In the genomic region with DNA sequence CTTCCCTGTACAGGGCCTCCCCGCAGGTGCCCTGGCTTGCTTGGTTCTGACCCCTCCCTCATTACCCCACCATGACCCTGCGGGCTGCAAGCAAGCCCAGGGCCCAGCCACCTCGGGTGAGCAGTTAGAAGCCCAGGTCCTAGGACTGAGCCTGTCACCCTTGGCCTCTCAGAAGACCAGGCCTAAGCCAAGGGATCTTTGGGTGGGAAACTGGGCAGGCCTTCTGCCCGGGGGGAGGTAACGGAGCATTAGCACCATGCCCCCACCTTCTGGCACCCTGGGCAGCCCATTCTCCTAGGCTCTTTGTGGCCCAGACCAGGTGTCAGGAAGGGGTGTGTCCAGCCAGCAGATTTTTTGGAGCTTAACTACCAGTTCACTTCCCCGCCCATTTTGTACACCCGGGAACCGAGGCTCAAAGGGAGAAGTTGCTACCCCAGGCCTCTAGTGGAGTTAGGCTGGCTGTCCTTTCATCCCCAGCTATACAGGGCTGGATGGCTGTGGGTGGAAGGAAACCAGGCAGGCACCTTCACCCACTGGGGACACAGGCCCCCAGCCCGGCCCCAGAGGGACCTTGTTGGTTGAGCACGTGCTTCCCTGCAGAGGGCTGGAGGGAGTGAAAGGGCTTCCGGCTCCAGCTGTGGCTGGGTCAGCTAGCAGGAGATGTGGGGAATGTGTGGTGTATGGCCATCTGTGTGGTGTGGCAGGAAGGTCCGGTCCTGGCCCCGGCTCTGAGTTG, we compare ENCODE assay signal across 8 cellular contexts. TPM values are rescaled to one million over a fixed set of nuclear protein-coding genes. Genes with fewer than 3 reads are reported as not detected.
DNase-seq lines count a peak whose midpoint lies in the region; TF ChIP-seq lines count a peak whose summit lies in the region.

No MANE protein-coding gene starts in this region.

- peak overlapping the region; percentile 99 for H3K9ac ChIP-seq in Karpas-422 (ENCODE audit: low read length)
- peak overlapping the region; percentile 74 to 84 (median 81) for H3K9ac ChIP-seq in skeletal muscle tissue (ENCODE audit: low read depth in 1 of 3, low read length in 3 of 3)

- intact Hi-C loops in activated T-helper 1 cell treated with anti-CD3 and anti-CD28 coated beads, Interleukin-12 subunit alpha, Interleukin-12 subunit beta, Interleukin-2, Interleukin-4 antibody, amounts not matched to agents 30 ng/mL and 10 ng/mL and 1 ng/mL, durations not matched to agents 14 hours and 24 hours and 36 hours (cut with micrococcal nuclease): loop anchor here (1.0 to 10.0 kb wide), 4 partner anchors 109 to 842 kb away; partner anchors contain the start of genes CLK3, COX5A, MPI and SNUPN

- no peak overlapping the region for H2AFZ ChIP-seq in Karpas-422 (ENCODE audit: low read length)

- H3K79me2 ChIP-seq in Karpas-422 (ENCODE audit: low read length): peaks cover 28% of the 10 kb centered on the region

- DNase-seq in EL (peak; percentile 60), Karpas-422 (peak; percentile 97), right atrium auricular region (ENCODE audit: low spot score) (no peak), NCI-H1105 (lab: John Stamatoyannopoulos, UW) (no peak), NCI-H748 treated with DMSO at 0.1 percent for 48 hours (lab: John Stamatoyannopoulos, UW) (no peak), DMS153 treated with DMSO at 0.1 percent for 48 hours (lab: John Stamatoyannopoulos, UW; ENCODE audit: unreplicated experiment) (no peak)
- DNase-seq in activated T-helper 1 cell treated with anti-CD3 and anti-CD28 coated beads, Interleukin-12 subunit alpha, Interleukin-12 subunit beta, Interleukin-2, Interleukin-4 antibody, amounts not matched to agents 30 ng/mL and 10 ng/mL and 1 ng/mL, durations not matched to agents 14 hours and 24 hours and 36 hours (ENCODE audit: low spot score): no peak

- peak overlapping the region; percentile 86 for H3K4me3 Mint-ChIP-seq in activated T-helper 1 cell treated with anti-CD3 and anti-CD28 coated beads, Interleukin-12 subunit alpha, Interleukin-12 subunit beta, Interleukin-2, Interleukin-4 antibody, amounts not matched to agents 30 ng/mL and 10 ng/mL and 1 ng/mL, durations not matched to agents 14 hours and 24 hours and 36 hours

- peaks cover 29% of the 10 kb centered on the region for H3K36me3 Mint-ChIP-seq in activated T-helper 1 cell treated with anti-CD3 and anti-CD28 coated beads, Interleukin-12 subunit alpha, Interleukin-12 subunit beta, Interleukin-2, Interleukin-4 antibody, amounts not matched to agents 30 ng/mL and 10 ng/mL and 1 ng/mL, durations not matched to agents 14 hours and 24 hours and 36 hours (ENCODE audit: low read depth)

- H3K9me3 ChIP-seq in Karpas-422 (ENCODE audit: low read length) (no peaks in the 10 kb centered on the region), right atrium auricular region (no peaks in the 10 kb centered on the region), skeletal muscle tissue (ENCODE audit: control insufficient read depth in 3 of 3, low read length in 3 of 3) (no peaks in the 10 kb centered on the region)

- H3K27me3 ChIP-seq in Karpas-422 (ENCODE audit: low read length) (no peaks in the 10 kb centered on the region), right atrium auricular region (no peaks in the 10 kb centered on the region), skeletal muscle tissue (ENCODE audit: control insufficient read depth in 3 of 3, insufficient read depth in 3 of 3, low read length in 3 of 3) (no peaks in the 10 kb centered on the region)

- peaks cover 90% of the 10 kb centered on the region for H3K4me1 ChIP-seq in Karpas-422 (ENCODE audit: low read length)
- H3K4me1 ChIP-seq in right atrium auricular region: peaks cover 0 to 77% of the 10 kb centered on the region in 2 donors
- peaks cover 64 to 77% (median 70%) of the 10 kb centered on the region in 3 donors for H3K4me1 ChIP-seq in skeletal muscle tissue (ENCODE audit: control insufficient read depth in 3 of 3, insufficient read depth in 3 of 3, low read length in 3 of 3)

- no peaks in the 10 kb centered on the region; the same call in 1 of the 2 replicates for H4K20me1 ChIP-seq in Karpas-422 (ENCODE audit: insufficient read depth, low read depth, low read length)

- H3K9me3 Mint-ChIP-seq in activated T-helper 1 cell treated with anti-CD3 and anti-CD28 coated beads, Interleukin-12 subunit alpha, Interleukin-12 subunit beta, Interleukin-2, Interleukin-4 antibody, amounts not matched to agents 30 ng/mL and 10 ng/mL and 1 ng/mL, durations not matched to agents 14 hours and 24 hours and 36 hours: no peaks in the 10 kb centered on the region

- no peaks in the 10 kb centered on the region for H3K9me2 ChIP-seq in Karpas-422 (replicated peaks; ENCODE audit: insufficient read depth, low read length)

- H3K27ac ChIP-seq in Karpas-422 (ENCODE audit: low read length) (peak overlapping the region; percentile 100), right atrium auricular region (peak overlapping the region; percentile 91 to 92), skeletal muscle tissue (ENCODE audit: low read depth, low read length) (peak overlapping the region; percentile 68)

- peak overlapping the region; percentile 94 for H3K4me3 ChIP-seq in Karpas-422 (ENCODE audit: low read length)
- H3K4me3 ChIP-seq in right atrium auricular region: peak overlapping the region; percentile 69 to 80
- H3K4me3 ChIP-seq in skeletal muscle tissue (ENCODE audit: low read length in 3 of 3): peak overlapping the region; percentile 86 to 89 (median 88)

- no peaks in the 10 kb centered on the region for H3K27me3 Mint-ChIP-seq in activated T-helper 1 cell treated with anti-CD3 and anti-CD28 coated beads, Interleukin-12 subunit alpha, Interleukin-12 subunit beta, Interleukin-2, Interleukin-4 antibody, amounts not matched to agents 30 ng/mL and 10 ng/mL and 1 ng/mL, durations not matched to agents 14 hours and 24 hours and 36 hours (ENCODE audit: insufficient read depth)

- peak overlapping the region; percentile 92 for H3K4me2 ChIP-seq in Karpas-422 (ENCODE audit: low read depth, low read length, poor library complexity, severe bottlenecking)

- peaks cover 60% of the 10 kb centered on the region for H3K4me1 Mint-ChIP-seq in activated T-helper 1 cell treated with anti-CD3 and anti-CD28 coated beads, Interleukin-12 subunit alpha, Interleukin-12 subunit beta, Interleukin-2, Interleukin-4 antibody, amounts not matched to agents 30 ng/mL and 10 ng/mL and 1 ng/mL, durations not matched to agents 14 hours and 24 hours and 36 hours (ENCODE audit: low read depth)

- no peak for TF ChIP-seq CTCF in right atrium auricular region (IDR thresholded peaks at IDR 0.05)

- peak overlapping the region; percentile 85 for H3K27ac Mint-ChIP-seq in activated T-helper 1 cell treated with anti-CD3 and anti-CD28 coated beads, Interleukin-12 subunit alpha, Interleukin-12 subunit beta, Interleukin-2, Interleukin-4 antibody, amounts not matched to agents 30 ng/mL and 10 ng/mL and 1 ng/mL, durations not matched to agents 14 hours and 24 hours and 36 hours

- H3K36me3 ChIP-seq in Karpas-422 (ENCODE audit: insufficient read depth, low read length): peaks cover 2% of the 10 kb centered on the region; the same call in 1 of the 2 replicates
- no peaks in the 10 kb centered on the region for H3K36me3 ChIP-seq in right atrium auricular region
- peaks cover 0 to 2% (median 0%) of the 10 kb centered on the region in 3 donors for H3K36me3 ChIP-seq in skeletal muscle tissue (ENCODE audit: control insufficient read depth in 3 of 3, insufficient read depth in 3 of 3, low read length in 3 of 3)

RNA-seq across cellular contexts. Expression of gene CSK, which starts 1.4 kb away (rescaled TPM):
- total RNA-seq in Karpas-422 (2014; rRNA removed; shearing (Covaris generic); ENCODE audit: low replicate concordance): 172 and 306 TPM in 2 replicates
- total RNA-seq in activated T-helper 1 cell treated with anti-CD3 and anti-CD28 coated beads, Interleukin-12 subunit alpha, Interleukin-12 subunit beta, Interleukin-2, Interleukin-4 antibody, amounts not matched to agents 30 ng/mL and 10 ng/mL and 1 ng/mL, durations not matched to agents 14 hours and 24 hours and 36 hours: 348 and 362 TPM in 2 replicates
- 10 to 100 TPM; 25.6 to 26.8 TPM for total RNA-seq in right atrium auricular region
- 13.6 TPM for total RNA-seq in skeletal muscle tissue

RNA-seq across cellular contexts. Expression of gene LMAN1L, which starts 29.4 kb away (rescaled TPM):
- total RNA-seq in Karpas-422 (2014; rRNA removed; shearing (Covaris generic); ENCODE audit: low replicate concordance): 3.3 and 4.3 TPM in 2 replicates
- total RNA-seq in activated T-helper 1 cell treated with anti-CD3 and anti-CD28 coated beads, Interleukin-12 subunit alpha, Interleukin-12 subunit beta, Interleukin-2, Interleukin-4 antibody, amounts not matched to agents 30 ng/mL and 10 ng/mL and 1 ng/mL, durations not matched to agents 14 hours and 24 hours and 36 hours: 0.75 and 0.93 TPM in 2 replicates
- total RNA-seq in right atrium auricular region (10 to 100 TPM; 13.8 to 88.7 TPM), skeletal muscle tissue (not detected)

RNA-seq across cellular contexts. Expression of gene CYP1A2, which starts 34.6 kb away (rescaled TPM):
- total RNA-seq in Karpas-422 (2014; rRNA removed; shearing (Covaris generic); ENCODE audit: low replicate concordance): not detected in 2 replicates
- not detected in 2 replicates for total RNA-seq in activated T-helper 1 cell treated with anti-CD3 and anti-CD28 coated beads, Interleukin-12 subunit alpha, Interleukin-12 subunit beta, Interleukin-2, Interleukin-4 antibody, amounts not matched to agents 30 ng/mL and 10 ng/mL and 1 ng/mL, durations not matched to agents 14 hours and 24 hours and 36 hours
- total RNA-seq in right atrium auricular region: not detected
- total RNA-seq in skeletal muscle tissue: not detected

RNA-seq across cellular contexts. Expression of gene CPLX3, which starts 43.2 kb away (rescaled TPM):
- 5.2 and 7.3 TPM in 2 replicates for total RNA-seq in Karpas-422 (2014; rRNA removed; shearing (Covaris generic); ENCODE audit: low replicate concordance)
- total RNA-seq in activated T-helper 1 cell treated with anti-CD3 and anti-CD28 coated beads, Interleukin-12 subunit alpha, Interleukin-12 subunit beta, Interleukin-2, Interleukin-4 antibody, amounts not matched to agents 30 ng/mL and 10 ng/mL and 1 ng/mL, durations not matched to agents 14 hours and 24 hours and 36 hours: 0.17 and 0.29 TPM in 2 replicates
- total RNA-seq in right atrium auricular region: 10 to 100 TPM in 1 of 2 donors, 1 to 10 TPM in 1; 1.1 to 10.8 TPM
- total RNA-seq in skeletal muscle tissue: not detected

RNA-seq across cellular contexts. Expression of gene CYP1A1, which starts 57.9 kb away (rescaled TPM):
- total RNA-seq in Karpas-422 (2014; rRNA removed; shearing (Covaris generic); ENCODE audit: low replicate concordance): not detected in 2 replicates
- 0.29 and 0.37 TPM in 2 replicates for total RNA-seq in activated T-helper 1 cell treated with anti-CD3 and anti-CD28 coated beads, Interleukin-12 subunit alpha, Interleukin-12 subunit beta, Interleukin-2, Interleukin-4 antibody, amounts not matched to agents 30 ng/mL and 10 ng/mL and 1 ng/mL, durations not matched to agents 14 hours and 24 hours and 36 hours
- total RNA-seq in right atrium auricular region (1 to 10 TPM in 1 of 2 donors, not detected in 1; 1.0 TPM), skeletal muscle tissue (not detected)

Comparison
In these comparisons a context has a peak if more than half of its experiments do, and no peak if none do; other contexts are left out.
1. DNase-seq: peak in EL (single experiment) and Karpas-422 (single experiment); none in activated T-helper 1 cell treated with anti-CD3 and anti-CD28 coated beads, Interleukin-12 subunit alpha, Interleukin-12 subunit beta, Interleukin-2, Interleukin-4 antibody, amounts not matched to agents 30 ng/mL and 10 ng/mL and 1 ng/mL, durations not matched to agents 14 hours and 24 hours and 36 hours (single experiment), right atrium auricular region (single experiment), NCI-H1105 (single experiment), NCI-H748 treated with DMSO at 0.1 percent for 48 hours (single experiment) and DMS153 treated with DMSO at 0.1 percent for 48 hours (single experiment).
2. Peak in every context shown above with its lines, with median percentiles within 50 percentile points of each other: H3K27ac ChIP-seq and H3K4me3 ChIP-seq.